In genomic region chr12:121331268-121331667, GRCh38 we compare ENCODE assay signal across 1 cellular context.
A peak's percentile ranks its signal among the peaks of the same experiment; 100 is the strongest.
TF ChIP-seq lines count a peak whose summit lies in the region.

No MANE protein-coding gene starts in this region.

TF ChIP-seq in HepG2, 621 proteins besides CTCF, POLR2A, EP300 and RAD21:
- no peak for TF ChIP-seq RBM22 (optimal IDR thresholded peaks at IDR 0.05; ENCODE audit: low read length)
- TF ChIP-seq HNF4A (CRISPR knock-in tag; IDR thresholded peaks at IDR 0.05) = 0 out of 2 replicates have a peak, but pooled peaks have one; percentile 13
TF ChIP-seq in HepG2: peak in this region for 1.
